ENCODE assay signal across 25 cellular contexts in the genomic region with DNA sequence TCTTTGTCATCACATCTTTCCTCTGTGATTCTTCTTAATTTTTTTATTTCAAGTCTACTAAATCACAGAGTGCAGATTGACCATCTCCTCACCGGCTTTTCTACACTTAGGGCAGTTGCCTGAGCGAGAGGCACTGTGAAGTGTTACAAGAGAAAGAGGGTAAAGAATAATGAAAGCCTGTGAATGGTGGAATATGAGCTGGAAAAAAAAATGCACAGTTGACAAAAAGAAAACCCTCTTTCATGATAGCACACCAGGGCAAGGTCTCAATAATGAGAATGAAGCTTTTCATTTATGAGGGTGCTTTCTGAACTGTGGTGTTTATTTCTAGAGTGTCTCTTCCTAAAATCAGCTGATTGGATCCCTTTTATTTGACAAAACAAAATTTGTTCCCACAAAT.
"Had no signal": no experiment of that assay in that cellular context is flagged by ENCODE, and none has a peak within 500 bp of the region (broad histone marks: within the 10 kb centered on the region; RNA-seq: fewer than 3 reads in every experiment).

No MANE protein-coding gene starts in this region.

- H3K79me2 ChIP-seq: hepatocyte, parathyroid adenoma had no signal

- H3K27ac ChIP-seq: dorsolateral prefrontal cortex, heart left ventricle, hepatocyte, left lung, neutrophil, parathyroid adenoma, prostate gland, right atrium auricular region, sigmoid colon, stomach, thyroid gland, vagina had no signal

- H2AFZ ChIP-seq: hepatocyte, parathyroid adenoma had no signal

- H3K4me2 ChIP-seq: hepatocyte had no signal

- H3K9ac ChIP-seq: parathyroid adenoma had no signal

- H3K4me1 ChIP-seq: heart left ventricle, left lung, parathyroid adenoma, prostate gland, right atrium auricular region, stomach, thyroid gland, vagina had no signal

- H3K36me3 ChIP-seq: gastroesophageal sphincter, heart left ventricle, left lung, neutrophil, prostate gland, right atrium auricular region, sigmoid colon, stomach, thyroid gland, vagina had no signal

- H3K9me3 ChIP-seq: gastroesophageal sphincter, heart left ventricle, left lung, mucosa of descending colon, neutrophil, prostate gland, right atrium auricular region, sigmoid colon, stomach, thyroid gland, vagina had no signal

- ATAC-seq: gastroesophageal sphincter; heart left ventricle; left cardiac atrium; left lung; mucosa of descending colon; natural killer cell treated with Interleukin-12 subunit alpha and Interleukin-12 subunit beta and Interleukin-15 and Interleukin-18, amount 100 ng/mL, for 72 hours; stimulated activated effector memory CD8-positive, alpha-beta T cell treated with anti-CD3 and anti-CD28 coated beads, Interleukin-12 subunit alpha, Interleukin-12 subunit beta, amount 100 ng/mL, for 72 hours had no signal

- DNase-seq: dorsolateral prefrontal cortex; effector CD4-positive, alpha-beta T cell; foreskin fibroblast; heart left ventricle; left cardiac atrium; left lung; mesenchymal stem cell; mucosa of descending colon; naive B cell; sigmoid colon; stimulated activated CD4-positive, alpha-beta T cell treated with anti-CD3 and anti-CD28 coated beads, Interleukin-2, amount 100 ng/mL, for 24 hours; stimulated activated CD4-positive, alpha-beta T cell treated with anti-CD3 and anti-CD28 coated beads, Interleukin-4, amount 100 ng/mL, for 24 hours; stimulated activated naive CD4-positive, alpha-beta T cell treated with Interleukin-2 at 50 U/mL for 16 hours; stomach; thyroid gland; trophoblast cell had no signal

- H3K4me3 ChIP-seq: dorsolateral prefrontal cortex, gastroesophageal sphincter, heart left ventricle, hepatocyte, left lung, mucosa of descending colon, prostate gland, right atrium auricular region, sigmoid colon, stomach, thyroid gland, vagina had no signal

- H3K27me3 ChIP-seq: dorsolateral prefrontal cortex, gastroesophageal sphincter, heart left ventricle, hepatocyte, left lung, neutrophil, right atrium auricular region, sigmoid colon, stomach, thyroid gland, vagina had no signal
